8 cellular contexts compared by ENCODE assay signal in genomic region chr15:75456710-75457109, GRCh38. TPM values are rescaled to one million over a fixed set of nuclear protein-coding genes. Genes with fewer than 3 reads are reported as not detected.
DNase-seq lines count a peak whose midpoint lies in the region; ATAC-seq and TF ChIP-seq lines count a peak whose summit lies in the region.
"Had no signal": no experiment of that assay in that cellular context is flagged by ENCODE, and none has a peak within 500 bp of the region (broad histone marks: within the 10 kb centered on the region; RNA-seq: fewer than 3 reads in every experiment).

No MANE protein-coding gene starts in this region.

- no peak overlapping the region for H3K4me3 Mint-ChIP-seq in dendritic cell treated with granulocyte-macrophage colony-stimulating factor and Interleukin-4, amounts not matched to agents 40 ng/mL and 50 ng/mL, for 4 days

- H3K9me3 ChIP-seq in osteoblast (ENCODE audit: low read depth, low read length), result no peaks in the 10 kb centered on the region

- TF ChIP-seq CTCF in osteoblast (IDR thresholded peaks at IDR 0.05; ENCODE audit: extremely low read depth, low read depth, low read length), result no peak

- ATAC-seq in GM18858 (IDR thresholded peaks at IDR 0.05; ENCODE audit: unreplicated experiment) (no peak), GM18519 (IDR thresholded peaks at IDR 0.05; ENCODE audit: low FRiP score, unreplicated experiment) (no peak)
- ATAC-seq: right cardiac atrium had no signal

- peaks cover 34% of the 10 kb centered on the region for H3K4me1 Mint-ChIP-seq in dendritic cell treated with granulocyte-macrophage colony-stimulating factor and Interleukin-4, amounts not matched to agents 40 ng/mL and 50 ng/mL, for 4 days (ENCODE audit: low read depth)

- peak overlapping the region; percentile 97 for H3K27ac ChIP-seq in osteoblast (ENCODE audit: low read depth, low read length)

- no peak overlapping the region for H2AFZ ChIP-seq in osteoblast (ENCODE audit: low read length)

- H3K36me3 Mint-ChIP-seq in dendritic cell treated with granulocyte-macrophage colony-stimulating factor and Interleukin-4, amounts not matched to agents 40 ng/mL and 50 ng/mL, for 4 days (ENCODE audit: low read depth), result peaks cover 19% of the 10 kb centered on the region

- no peaks in the 10 kb centered on the region for H3K27me3 ChIP-seq in osteoblast (ENCODE audit: insufficient read depth, low read length)

- H3K79me2 ChIP-seq in osteoblast (ENCODE audit: insufficient read depth, low read length), result no peaks in the 10 kb centered on the region

- no peaks in the 10 kb centered on the region for H3K9me3 Mint-ChIP-seq in dendritic cell treated with granulocyte-macrophage colony-stimulating factor and Interleukin-4, amounts not matched to agents 40 ng/mL and 50 ng/mL, for 4 days

- intact Hi-C loops in dendritic cell treated with granulocyte-macrophage colony-stimulating factor and Interleukin-4, amounts not matched to agents 40 ng/mL and 50 ng/mL, for 4 days (cut with micrococcal nuclease), result loop anchor here (10.0 kb wide), 1 partner anchor 432 kb away; the partner anchor contains the start of gene PPCDC

- DNase-seq in EH (ENCODE audit: low read depth) (peak; percentile 31), MV-4-11 (lab: John Stamatoyannopoulos, UW) (peak; percentile 42), osteoblast (ENCODE audit: insufficient read length, low spot score, missing footprints) (peak; percentile 31), HUDEP-2 (lab: John Stamatoyannopoulos, UW; ENCODE audit: unreplicated experiment in 76 of 76) (no peak)
- DNase-seq: right cardiac atrium had no signal

- peaks cover 4% of the 10 kb centered on the region for H3K36me3 ChIP-seq in osteoblast (ENCODE audit: insufficient read depth, low read length)

- peaks cover 41% of the 10 kb centered on the region for H3K4me1 ChIP-seq in osteoblast (ENCODE audit: insufficient read depth, low read length)

- peak overlapping the region; percentile 96 for H3K27ac Mint-ChIP-seq in dendritic cell treated with granulocyte-macrophage colony-stimulating factor and Interleukin-4, amounts not matched to agents 40 ng/mL and 50 ng/mL, for 4 days

- H4K20me1 ChIP-seq in osteoblast (ENCODE audit: insufficient read depth, low read length), result peaks cover 3% of the 10 kb centered on the region

- no peaks in the 10 kb centered on the region for H3K27me3 Mint-ChIP-seq in dendritic cell treated with granulocyte-macrophage colony-stimulating factor and Interleukin-4, amounts not matched to agents 40 ng/mL and 50 ng/mL, for 4 days

- peak overlapping the region; percentile 94 for H3K4me2 ChIP-seq in osteoblast (ENCODE audit: insufficient read depth, low read length)

- H3K4me3 ChIP-seq in osteoblast (ENCODE audit: insufficient read depth, low read length), result peak overlapping the region; percentile 93

RNA-seq across cellular contexts. Expression of gene SIN3A, which starts 5.2 kb away (rescaled TPM):
- 34.5 and 36.2 TPM in 2 replicates for total RNA-seq in osteoblast

Comparison
In these comparisons a context has a peak if more than half of its experiments do, and no peak if none do; other contexts are left out.
1. DNase-seq: peak in EH (single experiment), MV-4-11 (single experiment) and osteoblast (single experiment); none in HUDEP-2 (0 of 76).